8 cellular contexts compared by ENCODE assay signal in the genomic region with DNA sequence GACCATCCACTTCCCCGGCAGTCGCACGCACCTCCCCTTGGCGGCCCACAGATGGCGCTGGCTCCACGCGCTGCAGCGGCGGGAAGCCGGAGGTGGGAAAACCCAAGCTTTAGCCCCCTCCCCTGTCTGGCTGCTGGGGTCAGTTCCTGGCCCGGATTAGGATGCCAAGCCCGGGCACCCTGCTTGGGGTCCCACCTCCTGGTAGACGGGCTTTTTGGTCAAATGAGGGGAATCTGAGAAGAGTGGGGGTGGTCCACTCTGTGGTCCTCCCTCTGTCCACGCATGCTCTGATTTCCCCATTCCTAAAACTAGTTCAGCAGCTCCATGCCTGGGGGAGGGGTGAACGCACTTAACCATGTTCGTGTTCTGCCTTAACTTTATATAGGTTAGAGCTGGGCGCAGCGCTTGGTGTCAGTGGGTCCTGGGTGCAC. TPM values are rescaled to one million over a fixed set of nuclear protein-coding genes. Genes with fewer than 3 reads are reported as not detected.
A peak's percentile ranks its signal among the peaks of the same experiment; 100 is the strongest.
DNase-seq lines count a peak whose midpoint lies in the region; ATAC-seq, FAIRE-seq and TF ChIP-seq lines count a peak whose summit lies in the region.

No MANE protein-coding gene starts in this region.

- H3K4me1 ChIP-seq in PC-3 (ENCODE audit: insufficient read depth, low read length) (peaks cover 12% of the 10 kb centered on the region), prostate gland (replicated peaks) (no peaks in the 10 kb centered on the region), small intestine (ENCODE audit: control insufficient read depth in 2 of 2, insufficient read depth in 1 of 2, low read depth in 1 of 2, low read length in 1 of 2) (no peaks in the 10 kb centered on the region)

- H4K20me1 ChIP-seq in PC-3 (ENCODE audit: low read length) = no peaks in the 10 kb centered on the region

- no peak overlapping the region for H3K9ac ChIP-seq in PC-3 (ENCODE audit: low read length)

- H3K4me3 ChIP-seq in PC-3 (ENCODE audit: low read length) (peak overlapping the region; percentile 35), prostate gland (no peak overlapping the region), small intestine (ENCODE audit: low read depth in 1 of 2, low read length in 2 of 2) (no peak overlapping the region)

- TF ChIP-seq CTCF in PC-3 (conservative IDR thresholded peaks at IDR 0.05; ENCODE audit: low read depth, low read length) = peak; percentile 95
- peak; percentile 28 to 79 (median 67) for TF ChIP-seq CTCF in prostate gland (IDR thresholded peaks at IDR 0.05)

- 13% methylated on average over 18 of the region's 18 CpGs for WGBS in prostate gland
- WGBS in small intestine, 3 donors = 17 to 31% (median 29%) methylated on average over 18 of the region's 18 CpGs

- FAIRE-seq in small intestine (lab: Jason Lieb, UNC) = no peak

- peak overlapping the region; percentile 69 for H2AFZ ChIP-seq in PC-3 (ENCODE audit: low read length)

- H3F3A ChIP-seq in PC-3 (ENCODE audit: low read length, unreplicated experiment) = no peaks in the 10 kb centered on the region

- BruUV-seq in PC-3 (replicated peaks; lab: Mats Ljungman, UMichigan) = no TSS peak

- H3K4me2 ChIP-seq in PC-3 (ENCODE audit: low read length) = peak overlapping the region; percentile 68

- H3K9me2 ChIP-seq in PC-3 (replicated peaks; ENCODE audit: low read length) = no peaks in the 10 kb centered on the region

- CTCF ChIA-PET in PC-3 (lab: Charles Lee) = interaction anchor here (0.7 to 1.1 kb wide), 4 partner anchors 81 to 212 kb away, joined by 3 to 18 read pairs (median 3); no protein-coding TSS in a partner anchor

- ATAC-seq in PC-3 (no peak), esophagus mucosa (peak; percentile 24), HG03432 (IDR thresholded peaks at IDR 0.05; ENCODE audit: unreplicated experiment) (no peak)

- POLR2A ChIA-PET in PC-3 (lab: Charles Lee; ENCODE audit: unreplicated experiment) = no interaction called here

- no peaks in the 10 kb centered on the region for H3K36me3 ChIP-seq in PC-3 (ENCODE audit: low read depth, low read length)
- H3K36me3 ChIP-seq in prostate gland = no peaks in the 10 kb centered on the region
- no peaks in the 10 kb centered on the region for H3K36me3 ChIP-seq in small intestine (ENCODE audit: control insufficient read depth in 2 of 2, insufficient read depth in 2 of 2, low read length in 2 of 2)

- intact Hi-C loops in PC-3 (cut with micrococcal nuclease) = loop anchor here (2.0 kb wide), 1 partner anchor 102 kb away; no protein-coding TSS in a partner anchor
- intact Hi-C loops in prostate gland (cut with DNase I) = no loop called here

- H3K27ac ChIP-seq in PC-3 (ENCODE audit: low read length) (no peak overlapping the region), prostate gland (no peak overlapping the region), small intestine (ENCODE audit: low read depth in 1 of 2, low read length in 1 of 2) (no peak overlapping the region)

- DNase-seq in NCI-H748 (lab: John Stamatoyannopoulos, UW; ENCODE audit: unreplicated experiment) (peak; percentile 10), NCI-H748 treated with DMSO at 0.1 percent for 48 hours (lab: John Stamatoyannopoulos, UW) (no peak), PC-3 (peak; percentile 42), prostate gland (ENCODE audit: low spot score) (peak; percentile 14), Kasumi-1 (lab: John Stamatoyannopoulos, UW) (no peak), small intestine (no peak)

- H3K27me3 ChIP-seq in PC-3 (ENCODE audit: low read length) (peaks cover 3% of the 10 kb centered on the region; the same call in 1 of the 2 replicates), prostate gland (replicated peaks; ENCODE audit: insufficient read depth) (peaks cover 2% of the 10 kb centered on the region), small intestine (ENCODE audit: control insufficient read depth in 2 of 2, insufficient read depth in 2 of 2, low read length in 2 of 2) (peaks cover 0 to 3% of the 10 kb centered on the region in 2 donors)

- TF ChIP-seq POLR2A in prostate gland (IDR thresholded peaks at IDR 0.05) = no peak

- H3K9me3 ChIP-seq in PC-3 (ENCODE audit: low read length) (no peaks in the 10 kb centered on the region), prostate gland (no peaks in the 10 kb centered on the region), small intestine (ENCODE audit: control insufficient read depth, low read depth) (no peaks in the 10 kb centered on the region)

- no peaks in the 10 kb centered on the region for H3K79me2 ChIP-seq in PC-3 (ENCODE audit: low read length)

RNA-seq across cellular contexts. Expression of a gene that starts 8.1 kb away (rescaled TPM):
- 2.5 and 4.2 TPM in 2 replicates for total RNA-seq in PC-3 (2014; rRNA removed)
- total RNA-seq in esophagus mucosa = 1.5 TPM
- total RNA-seq in prostate gland = 1 to 10 TPM; 3.6 to 4.9 TPM
- polyA plus RNA-seq in small intestine = under 1 TPM; 0.22 to 0.90 (median 0.27) TPM

RNA-seq across cellular contexts. Expression of a gene that starts 48.5 kb away (rescaled TPM):
- not detected in 2 replicates for total RNA-seq in PC-3 (2014; rRNA removed)
- not detected for total RNA-seq in esophagus mucosa
- total RNA-seq in prostate gland = 1 to 10 TPM in 1 of 2 donors, under 1 TPM in 1; 0.57 to 1.4 TPM
- polyA plus RNA-seq in small intestine = not detected

RNA-seq across cellular contexts. Expression of a gene that starts 48.5 kb away (rescaled TPM):
- not detected in 2 replicates for total RNA-seq in PC-3 (2014; rRNA removed)
- not detected for total RNA-seq in esophagus mucosa
- 1 to 10 TPM; 3.2 to 5.1 TPM for total RNA-seq in prostate gland
- not detected for polyA plus RNA-seq in small intestine

Comparison
In these comparisons a context has a peak if more than half of its experiments do, and no peak if none do; other contexts are left out.
1. DNase-seq: peak in NCI-H748 (single experiment), PC-3 (single experiment) and prostate gland (single experiment); none in NCI-H748 treated with DMSO at 0.1 percent for 48 hours (single experiment), Kasumi-1 (0 of 2) and small intestine (single experiment).